1 cellular context compared by ENCODE assay signal in the genomic region with DNA sequence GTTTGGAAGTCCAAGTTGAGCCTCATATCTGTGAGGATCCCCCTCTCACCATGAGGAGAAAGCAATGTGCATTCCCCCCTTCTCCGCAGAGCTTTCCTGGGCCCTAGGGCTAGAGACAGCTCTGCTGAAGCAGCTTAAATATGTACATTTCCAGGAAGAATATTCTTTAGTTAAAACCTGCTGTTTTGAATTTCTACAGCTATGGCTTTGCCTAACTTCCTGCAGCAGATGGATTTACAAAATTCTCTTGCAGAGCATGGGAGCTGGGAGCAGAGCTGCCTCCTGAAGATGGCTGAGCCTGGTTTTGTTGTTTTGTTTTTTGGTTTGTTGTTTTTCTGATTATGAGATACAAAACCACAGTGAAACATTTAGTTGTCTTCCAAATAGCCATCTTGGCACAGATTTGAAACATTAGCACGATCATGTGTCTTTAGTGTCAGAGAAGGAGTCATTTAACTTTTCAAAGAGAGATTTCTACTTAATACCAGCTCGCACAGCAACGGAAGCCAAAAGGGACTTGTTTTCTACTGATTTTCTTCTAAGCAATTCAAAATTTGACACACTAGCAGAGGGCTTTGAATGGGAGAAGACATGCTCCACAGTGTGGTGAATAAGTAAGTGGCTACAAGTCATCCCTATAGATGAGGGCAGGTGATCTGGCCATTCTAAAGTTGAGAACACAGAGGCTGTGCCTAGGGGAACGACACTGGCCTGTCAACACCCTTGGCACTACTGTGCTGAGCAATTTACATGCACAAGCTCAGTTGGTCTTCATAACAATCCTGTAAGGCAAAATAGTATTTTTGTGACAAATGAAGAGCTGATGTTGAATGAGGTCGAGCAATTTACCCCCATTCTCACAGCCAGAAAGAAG.
A peak's percentile ranks its signal among the peaks of the same experiment; 100 is the strongest.
TF ChIP-seq lines count a peak whose summit lies in the region.

No MANE protein-coding gene starts in this region.

TF ChIP-seq in HepG2, 621 proteins besides CTCF, POLR2A, EP300 and RAD21 (continued from another document):
- TF ChIP-seq, protein P1, sequence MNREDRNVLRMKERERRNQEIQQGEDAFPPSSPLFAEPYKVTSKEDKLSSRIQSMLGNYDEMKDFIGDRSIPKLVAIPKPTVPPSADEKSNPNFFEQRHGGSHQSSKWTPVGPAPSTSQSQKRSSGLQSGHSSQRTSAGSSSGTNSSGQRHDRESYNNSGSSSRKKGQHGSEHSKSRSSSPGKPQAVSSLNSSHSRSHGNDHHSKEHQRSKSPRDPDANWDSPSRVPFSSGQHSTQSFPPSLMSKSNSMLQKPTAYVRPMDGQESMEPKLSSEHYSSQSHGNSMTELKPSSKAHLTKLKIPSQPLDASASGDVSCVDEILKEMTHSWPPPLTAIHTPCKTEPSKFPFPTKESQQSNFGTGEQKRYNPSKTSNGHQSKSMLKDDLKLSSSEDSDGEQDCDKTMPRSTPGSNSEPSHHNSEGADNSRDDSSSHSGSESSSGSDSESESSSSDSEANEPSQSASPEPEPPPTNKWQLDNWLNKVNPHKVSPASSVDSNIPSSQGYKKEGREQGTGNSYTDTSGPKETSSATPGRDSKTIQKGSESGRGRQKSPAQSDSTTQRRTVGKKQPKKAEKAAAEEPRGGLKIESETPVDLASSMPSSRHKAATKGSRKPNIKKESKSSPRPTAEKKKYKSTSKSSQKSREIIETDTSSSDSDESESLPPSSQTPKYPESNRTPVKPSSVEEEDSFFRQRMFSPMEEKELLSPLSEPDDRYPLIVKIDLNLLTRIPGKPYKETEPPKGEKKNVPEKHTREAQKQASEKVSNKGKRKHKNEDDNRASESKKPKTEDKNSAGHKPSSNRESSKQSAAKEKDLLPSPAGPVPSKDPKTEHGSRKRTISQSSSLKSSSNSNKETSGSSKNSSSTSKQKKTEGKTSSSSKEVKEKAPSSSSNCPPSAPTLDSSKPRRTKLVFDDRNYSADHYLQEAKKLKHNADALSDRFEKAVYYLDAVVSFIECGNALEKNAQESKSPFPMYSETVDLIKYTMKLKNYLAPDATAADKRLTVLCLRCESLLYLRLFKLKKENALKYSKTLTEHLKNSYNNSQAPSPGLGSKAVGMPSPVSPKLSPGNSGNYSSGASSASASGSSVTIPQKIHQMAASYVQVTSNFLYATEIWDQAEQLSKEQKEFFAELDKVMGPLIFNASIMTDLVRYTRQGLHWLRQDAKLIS (CRISPR knock-in tag; IDR thresholded peaks at IDR 0.05) = 0 out of 2 replicates have a peak, but pooled peaks have one; percentile 46
- TF ChIP-seq ZNF326 (CRISPR knock-in tag; IDR thresholded peaks at IDR 0.05; ENCODE audit: borderline replicate concordance) (no peak), ZNF678 (CRISPR knock-in tag; IDR thresholded peaks at IDR 0.05) (0 out of 2 replicates have a peak, but pooled peaks have one; percentile 35), ZZZ3 (CRISPR knock-in tag; IDR thresholded peaks at IDR 0.05; ENCODE audit: borderline replicate concordance) (0 out of 2 replicates have a peak, but pooled peaks have one; percentile 26), PPARG (CRISPR knock-in tag; conservative IDR thresholded peaks at IDR 0.05) (no peak), SRSF9 (IDR thresholded peaks at IDR 0.05; ENCODE audit: borderline replicate concordance, insufficient read depth, low read depth, low read length, poor library complexity, severe bottlenecking) (no peak), ZNF468 (CRISPR knock-in tag; IDR thresholded peaks at IDR 0.05) (no peak), RFX5 (IDR thresholded peaks at IDR 0.05; ENCODE audit: low read depth, low read length) (no peak), ZFY (CRISPR knock-in tag; IDR thresholded peaks at IDR 0.05) (0 out of 2 replicates have a peak, but pooled peaks have one; percentile 21)
- TF ChIP-seq, protein P2, sequence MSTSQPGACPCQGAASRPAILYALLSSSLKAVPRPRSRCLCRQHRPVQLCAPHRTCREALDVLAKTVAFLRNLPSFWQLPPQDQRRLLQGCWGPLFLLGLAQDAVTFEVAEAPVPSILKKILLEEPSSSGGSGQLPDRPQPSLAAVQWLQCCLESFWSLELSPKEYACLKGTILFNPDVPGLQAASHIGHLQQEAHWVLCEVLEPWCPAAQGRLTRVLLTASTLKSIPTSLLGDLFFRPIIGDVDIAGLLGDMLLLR (CRISPR knock-in tag; IDR thresholded peaks at IDR 0.05) = no peak
- TF ChIP-seq, protein P3, sequence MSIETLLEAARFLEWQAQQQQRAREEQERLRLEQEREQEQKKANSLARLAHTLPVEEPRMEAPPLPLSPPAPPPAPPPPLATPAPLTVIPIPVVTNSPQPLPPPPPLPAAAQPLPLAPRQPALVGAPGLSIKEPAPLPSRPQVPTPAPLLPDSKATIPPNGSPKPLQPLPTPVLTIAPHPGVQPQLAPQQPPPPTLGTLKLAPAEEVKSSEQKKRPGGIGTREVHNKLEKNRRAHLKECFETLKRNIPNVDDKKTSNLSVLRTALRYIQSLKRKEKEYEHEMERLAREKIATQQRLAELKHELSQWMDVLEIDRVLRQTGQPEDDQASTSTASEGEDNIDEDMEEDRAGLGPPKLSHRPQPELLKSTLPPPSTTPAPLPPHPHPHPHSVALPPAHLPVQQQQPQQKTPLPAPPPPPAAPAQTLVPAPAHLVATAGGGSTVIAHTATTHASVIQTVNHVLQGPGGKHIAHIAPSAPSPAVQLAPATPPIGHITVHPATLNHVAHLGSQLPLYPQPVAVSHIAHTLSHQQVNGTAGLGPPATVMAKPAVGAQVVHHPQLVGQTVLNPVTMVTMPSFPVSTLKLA (IDR thresholded peaks at IDR 0.05) = no peak
- TF ChIP-seq, protein P4, sequence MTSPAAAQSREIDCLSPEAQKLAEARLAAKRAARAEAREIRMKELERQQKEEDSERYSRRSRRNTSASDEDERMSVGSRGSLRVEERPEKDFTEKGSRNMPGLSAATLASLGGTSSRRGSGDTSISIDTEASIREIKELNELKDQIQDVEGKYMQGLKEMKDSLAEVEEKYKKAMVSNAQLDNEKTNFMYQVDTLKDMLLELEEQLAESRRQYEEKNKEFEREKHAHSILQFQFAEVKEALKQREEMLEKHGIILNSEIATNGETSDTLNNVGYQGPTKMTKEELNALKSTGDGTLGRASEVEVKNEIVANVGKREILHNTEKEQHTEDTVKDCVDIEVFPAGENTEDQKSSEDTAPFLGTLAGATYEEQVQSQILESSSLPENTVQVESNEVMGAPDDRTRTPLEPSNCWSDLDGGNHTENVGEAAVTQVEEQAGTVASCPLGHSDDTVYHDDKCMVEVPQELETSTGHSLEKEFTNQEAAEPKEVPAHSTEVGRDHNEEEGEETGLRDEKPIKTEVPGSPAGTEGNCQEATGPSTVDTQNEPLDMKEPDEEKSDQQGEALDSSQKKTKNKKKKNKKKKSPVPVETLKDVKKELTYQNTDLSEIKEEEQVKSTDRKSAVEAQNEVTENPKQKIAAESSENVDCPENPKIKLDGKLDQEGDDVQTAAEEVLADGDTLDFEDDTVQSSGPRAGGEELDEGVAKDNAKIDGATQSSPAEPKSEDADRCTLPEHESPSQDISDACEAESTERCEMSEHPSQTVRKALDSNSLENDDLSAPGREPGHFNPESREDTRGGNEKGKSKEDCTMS (CRISPR knock-in tag; conservative IDR thresholded peaks at IDR 0.05) = no peak
TF ChIP-seq in HepG2: peak in this region for 28.
